In the genomic region with DNA sequence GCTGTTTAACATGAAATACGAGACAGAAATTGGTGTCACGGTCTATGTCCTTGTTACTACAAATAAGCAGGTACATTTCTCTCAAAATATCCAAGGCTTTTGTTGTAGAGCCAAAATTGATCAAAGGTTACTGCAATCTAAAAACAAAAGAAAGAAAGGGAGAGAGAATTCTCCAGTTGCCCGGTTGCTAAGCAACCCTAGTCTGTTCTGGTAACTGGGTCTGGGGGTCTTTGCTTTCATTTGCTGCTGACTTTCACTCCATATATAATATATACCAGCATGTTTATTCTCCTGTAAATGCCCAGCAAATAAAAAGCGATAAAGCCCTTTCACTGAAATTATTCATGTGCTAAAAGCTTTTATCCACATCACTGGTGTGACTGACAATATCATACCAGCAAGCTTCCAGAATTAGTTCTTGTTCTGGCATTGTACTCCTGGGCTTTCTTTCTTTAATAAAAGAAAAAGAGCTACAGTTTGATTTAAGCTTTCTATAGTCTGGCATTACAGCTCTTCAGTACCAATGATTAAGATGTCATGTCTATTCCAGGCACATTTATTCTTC, we compare ENCODE assay signal across 14 cellular contexts.
DNase-seq lines count a peak whose midpoint lies in the region; ATAC-seq and TF ChIP-seq lines count a peak whose summit lies in the region.
"Had no signal": no experiment of that assay in that cellular context is flagged by ENCODE, and none has a peak within 500 bp of the region (broad histone marks: within the 10 kb centered on the region; RNA-seq: fewer than 3 reads in every experiment).

No MANE protein-coding gene starts in this region.

- no peak for ATAC-seq in right lobe of liver
- ATAC-seq: CD8-positive, alpha-beta T cell had no signal

- WGBS in esophagus muscularis mucosa: 70% methylated on average over 4 of the region's 4 CpGs
- WGBS in right lobe of liver (ENCODE audit: insufficient coverage, low coverage, low lambda C conversion rate, missing lambda C conversion rate): 64% methylated on average over 4 of the region's 4 CpGs

- H3K27me3 ChIP-seq in esophagus muscularis mucosa (no peaks in the 10 kb centered on the region), right lobe of liver (no peaks in the 10 kb centered on the region)
- H3K27me3 ChIP-seq: BE2C had no signal

- TF ChIP-seq POLR2A in esophagus muscularis mucosa (IDR thresholded peaks at IDR 0.05; ENCODE audit: low read depth) (no peak), right lobe of liver (IDR thresholded peaks at IDR 0.05) (no peak)

- no peak overlapping the region for H3K27ac ChIP-seq in esophagus muscularis mucosa (replicated peaks in 1 of 4)
- no peak overlapping the region for H3K27ac ChIP-seq in right lobe of liver

- intact Hi-C loops in esophagus muscularis mucosa (cut with DNase I): no loop called here
- intact Hi-C loops in right lobe of liver (cut with DNase I): no loop called here

- TF ChIP-seq EP300 in esophagus muscularis mucosa (IDR thresholded peaks at IDR 0.05): no peak

- H3K27me3 Mint-ChIP-seq in neural crest cell (ENCODE audit: low read depth): peaks cover 15% of the 10 kb centered on the region

- H3K36me3 ChIP-seq in esophagus muscularis mucosa: no peaks in the 10 kb centered on the region
- no peaks in the 10 kb centered on the region for H3K36me3 ChIP-seq in right lobe of liver
- H3K36me3 ChIP-seq: BE2C had no signal

- no peaks in the 10 kb centered on the region for H3K4me1 ChIP-seq in esophagus muscularis mucosa
- H3K4me1 ChIP-seq in right lobe of liver: no peaks in the 10 kb centered on the region
- H3K4me1 ChIP-seq: BE2C had no signal

- peaks cover 35% of the 10 kb centered on the region for H3K4me1 Mint-ChIP-seq in neural crest cell

- DNase-seq in NCI-H1092 (lab: John Stamatoyannopoulos, UW) (peak; percentile 46), NCI-H1417 (lab: John Stamatoyannopoulos, UW) (peak in 2 of 3 experiments; percentile 28 to 69), NCI-H69 (lab: John Stamatoyannopoulos, UW) (peak; percentile 85), neural crest cell (ENCODE audit: low read depth, low spot score) (no peak), esophagus muscularis mucosa (ENCODE audit: extremely low spot score) (no peak), GOT3 (lab: John Stamatoyannopoulos, UW) (no peak), right lobe of liver (no peak)
- DNase-seq: BE2C; CD8-positive, alpha-beta T cell; HCEC 1CT; IMR-90; NCI-H2029 treated with DMSO at 0.1 percent for 48 hours; NCI-H524; T-helper 9 cell had no signal

- no peaks in the 10 kb centered on the region for H3K36me3 Mint-ChIP-seq in neural crest cell (ENCODE audit: low read depth)
- H3K36me3 Mint-ChIP-seq: CD8-positive, alpha-beta T cell had no signal

- TF ChIP-seq CTCF in neural crest cell (conservative IDR thresholded peaks at IDR 0.05): no peak
- TF ChIP-seq CTCF in esophagus muscularis mucosa (IDR thresholded peaks at IDR 0.05): no peak
- TF ChIP-seq CTCF in right lobe of liver (IDR thresholded peaks at IDR 0.05): no peak

- no peak overlapping the region for H3K27ac Mint-ChIP-seq in neural crest cell (ENCODE audit: unreplicated experiment)
- H3K27ac Mint-ChIP-seq: CD8-positive, alpha-beta T cell had no signal

- H3K9me3 ChIP-seq in esophagus muscularis mucosa: no peaks in the 10 kb centered on the region
- H3K9me3 ChIP-seq in right lobe of liver: no peaks in the 10 kb centered on the region
- H3K9me3 ChIP-seq: BE2C had no signal

- no peak overlapping the region for H3K4me3 ChIP-seq in esophagus muscularis mucosa
- H3K4me3 ChIP-seq in right lobe of liver: no peak overlapping the region

- no peaks in the 10 kb centered on the region for H3K9me3 Mint-ChIP-seq in neural crest cell
- H3K9me3 Mint-ChIP-seq: CD8-positive, alpha-beta T cell had no signal

- peak overlapping the region; percentile 47 for H3K4me3 Mint-ChIP-seq in neural crest cell
- H3K4me3 Mint-ChIP-seq: CD8-positive, alpha-beta T cell had no signal

Comparison
In these comparisons a context has a peak if more than half of its experiments do, and no peak if none do; other contexts are left out.
1. DNase-seq: peak in NCI-H1092 (single experiment), NCI-H1417 (2 of 3) and NCI-H69 (single experiment); none in neural crest cell (single experiment), esophagus muscularis mucosa (single experiment), GOT3 (single experiment) and right lobe of liver (0 of 3).